Comparison of ENCODE assay signal across 19 cellular contexts in genomic region chr9:95923794-95924193, GRCh38. TPM values are rescaled to one million over a fixed set of nuclear protein-coding genes. Genes with fewer than 3 reads are reported as not detected.
DNase-seq lines count a peak whose midpoint lies in the region; ATAC-seq and TF ChIP-seq lines count a peak whose summit lies in the region.
"Had no signal": no experiment of that assay in that cellular context is flagged by ENCODE, and none has a peak within 500 bp of the region (broad histone marks: within the 10 kb centered on the region; RNA-seq: fewer than 3 reads in every experiment).

No MANE protein-coding gene starts in this region.

- H3K9ac ChIP-seq in colonic mucosa (ENCODE audit: low read depth in 2 of 2, low read length in 2 of 2), result no peak overlapping the region
- H3K9ac ChIP-seq: KMS-11 had no signal

- intact Hi-C loops in colonic mucosa (cut with DNase I) (no loop called here), spleen (cut with DNase I; ENCODE audit: low total_unique reads) (no loop called here)

- H3K27ac Mint-ChIP-seq in GM23338 (no peak overlapping the region), glutamatergic neuron (ENCODE audit: unreplicated experiment) (no peak overlapping the region)
- H3K27ac Mint-ChIP-seq: CD4-positive, alpha-beta T cell had no signal

- TF ChIP-seq CTCF in GM23338 (conservative IDR thresholded peaks at IDR 0.05; ENCODE audit: low read depth in 2 of 2) (no peak), colonic mucosa (IDR thresholded peaks at IDR 0.05) (no peak), spleen (IDR thresholded peaks at IDR 0.05 in 8 of 11, conservative IDR thresholded peaks at IDR 0.05 in 3 of 11) (no peak), glutamatergic neuron (IDR thresholded peaks at IDR 0.05; ENCODE audit: partially characterized antibody, unreplicated experiment) (no peak)

- H3K4me2 ChIP-seq in GM23338, result no peak overlapping the region
- H3K4me2 ChIP-seq: A549, KMS-11, PC-9 had no signal

- no peak overlapping the region for H2AFZ ChIP-seq in GM23338
- H2AFZ ChIP-seq: PC-9 had no signal

- peak; percentile 24 for DNase-seq in GM23338 (ENCODE audit: low spot score)
- DNase-seq in colonic mucosa, result peak; percentile 32
- no peak for DNase-seq in left lobe of liver (ENCODE audit: low spot score)
- DNase-seq in spleen, result no peak
- DNase-seq in NCI-H1436 (lab: John Stamatoyannopoulos, UW), result no peak
- DNase-seq in NCI-H146 treated with DMSO at 0.1 percent for 48 hours (lab: John Stamatoyannopoulos, UW; ENCODE audit: unreplicated experiment), result no peak
- no peak for DNase-seq in glutamatergic neuron
- no peak for DNase-seq in activated naive CD4-positive, alpha-beta T cell (lab: John Stamatoyannopoulos, UW)
- DNase-seq: CD4-positive, alpha-beta T cell; DMS153; NCI-H1417 treated with DMSO at 0.1 percent for 48 hours; NCI-H2029; NCI-H345; NCI-H526; PC-9 had no signal

- no peaks in the 10 kb centered on the region for H3K9me3 ChIP-seq in colonic mucosa
- no peaks in the 10 kb centered on the region for H3K9me3 ChIP-seq in spleen
- H3K9me3 ChIP-seq: A549 had no signal

- H3K27me3 Mint-ChIP-seq in GM23338 (ENCODE audit: insufficient read depth, low read depth, poor library complexity), result no peaks in the 10 kb centered on the region
- no peaks in the 10 kb centered on the region for H3K27me3 Mint-ChIP-seq in glutamatergic neuron (ENCODE audit: unreplicated experiment)
- H3K27me3 Mint-ChIP-seq: CD4-positive, alpha-beta T cell had no signal

- WGBS in spleen, 5 donors, result 53 to 64% (median 60%) methylated on average over 2 of the region's 2 CpGs

- H3F3A ChIP-seq in GM23338 (replicated peaks; ENCODE audit: low read depth), result no peaks in the 10 kb centered on the region

- peaks cover 8% of the 10 kb centered on the region for H3K4me1 ChIP-seq in GM23338 (ENCODE audit: insufficient read depth)
- H3K4me1 ChIP-seq in colonic mucosa, result no peaks in the 10 kb centered on the region
- H3K4me1 ChIP-seq in spleen, result peaks cover 0 to 54% (median 3%) of the 10 kb centered on the region in 6 donors
- H3K4me1 ChIP-seq: A549 had no signal

- ATAC-seq in GM23338 (peak; percentile 35; the same call in 2 of the 3 replicates), left lobe of liver (peak; percentile 47)
- ATAC-seq: A549, HCT116 had no signal

- H4K20me1 ChIP-seq in GM23338 (replicated peaks; ENCODE audit: insufficient read depth), result no peaks in the 10 kb centered on the region

- H3K27ac ChIP-seq in GM23338 (ENCODE audit: low read depth) (no peak overlapping the region), colonic mucosa (peak overlapping the region; percentile 0), spleen (peak overlapping the region in 7 of 8 donors; percentile 9 to 71 (median 46))
- H3K27ac ChIP-seq: A549, KMS-11, PC-9, RWPE1 had no signal

- peaks cover 15% of the 10 kb centered on the region; the same call in 2 of the 3 replicates for H3K4me1 Mint-ChIP-seq in GM23338
- H3K4me1 Mint-ChIP-seq in glutamatergic neuron (ENCODE audit: low read depth, unreplicated experiment), result no peaks in the 10 kb centered on the region

- H3K36me3 ChIP-seq in GM23338 (ENCODE audit: insufficient read depth) (peaks cover 30% of the 10 kb centered on the region; the same call in 1 of the 2 replicates), colonic mucosa (no peaks in the 10 kb centered on the region), spleen (peaks cover 0 to 88% (median 19%) of the 10 kb centered on the region in 6 donors)

- H3K79me2 ChIP-seq in GM23338 (replicated peaks; ENCODE audit: insufficient read depth), result no peaks in the 10 kb centered on the region

- no peak for TF ChIP-seq POLR2A in spleen (IDR thresholded peaks at IDR 0.05)

- H3K36me3 Mint-ChIP-seq in GM23338 (ENCODE audit: low read depth) (peaks cover 61% of the 10 kb centered on the region), glutamatergic neuron (ENCODE audit: unreplicated experiment) (peaks cover 5% of the 10 kb centered on the region)

- H3K9me3 Mint-ChIP-seq in GM23338 (peaks cover 8% of the 10 kb centered on the region; the same call in 2 of the 3 replicates), glutamatergic neuron (ENCODE audit: unreplicated experiment) (no peaks in the 10 kb centered on the region)
- H3K9me3 Mint-ChIP-seq: CD4-positive, alpha-beta T cell had no signal

- H3K27me3 ChIP-seq in GM23338 (ENCODE audit: insufficient read depth) (no peaks in the 10 kb centered on the region), colonic mucosa (no peaks in the 10 kb centered on the region), spleen (replicated peaks in 1 of 7) (no peaks in the 10 kb centered on the region)

- H3K4me3 ChIP-seq in GM23338 (no peak overlapping the region), colonic mucosa (no peak overlapping the region), spleen (peak overlapping the region in 1 of 8 donors; percentile 7)
- H3K4me3 ChIP-seq: A549, PC-9 had no signal

- no peaks in the 10 kb centered on the region for H3K9me2 ChIP-seq in GM23338 (ENCODE audit: insufficient read depth)

- no peak overlapping the region for H3K4me3 Mint-ChIP-seq in GM23338
- H3K4me3 Mint-ChIP-seq in glutamatergic neuron (ENCODE audit: unreplicated experiment), result no peak overlapping the region
- H3K4me3 Mint-ChIP-seq: CD4-positive, alpha-beta T cell had no signal

TF ChIP-seq in GM23338, 12 proteins besides CTCF, POLR2A, EP300 and RAD21 (continues in another document):
- no peak for TF ChIP-seq EZH2phosphoT487 (IDR thresholded peaks at IDR 0.05; ENCODE audit: unreplicated experiment)
- TF ChIP-seq STAT1 (IDR thresholded peaks at IDR 0.05; ENCODE audit: unreplicated experiment), result no peak
- TF ChIP-seq POLR2AphosphoS5 (IDR thresholded peaks at IDR 0.05; ENCODE audit: low read depth), result no peak
- TF ChIP-seq, protein P1, sequence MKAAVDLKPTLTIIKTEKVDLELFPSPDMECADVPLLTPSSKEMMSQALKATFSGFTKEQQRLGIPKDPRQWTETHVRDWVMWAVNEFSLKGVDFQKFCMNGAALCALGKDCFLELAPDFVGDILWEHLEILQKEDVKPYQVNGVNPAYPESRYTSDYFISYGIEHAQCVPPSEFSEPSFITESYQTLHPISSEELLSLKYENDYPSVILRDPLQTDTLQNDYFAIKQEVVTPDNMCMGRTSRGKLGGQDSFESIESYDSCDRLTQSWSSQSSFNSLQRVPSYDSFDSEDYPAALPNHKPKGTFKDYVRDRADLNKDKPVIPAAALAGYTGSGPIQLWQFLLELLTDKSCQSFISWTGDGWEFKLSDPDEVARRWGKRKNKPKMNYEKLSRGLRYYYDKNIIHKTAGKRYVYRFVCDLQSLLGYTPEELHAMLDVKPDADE (IDR thresholded peaks at IDR 0.05), result no peak
- TF ChIP-seq CREB1 (CRISPR knock-in tag; IDR thresholded peaks at IDR 0.05; ENCODE audit: low read depth), result no peak
- TF ChIP-seq ZNF114 (CRISPR knock-in tag; IDR thresholded peaks at IDR 0.05), result no peak
- no peak for TF ChIP-seq JUNB (IDR thresholded peaks at IDR 0.05; ENCODE audit: unreplicated experiment)
- TF ChIP-seq ZNF331 (CRISPR knock-in tag; IDR thresholded peaks at IDR 0.05; ENCODE audit: low read depth), result no peak
- TF ChIP-seq REST (IDR thresholded peaks at IDR 0.05; ENCODE audit: unreplicated experiment), result no peak
- no peak for TF ChIP-seq EZH2 (IDR thresholded peaks at IDR 0.05; ENCODE audit: low read depth, unreplicated experiment)

RNA-seq across cellular contexts. Expression of gene ERCC6L2, which starts 48.3 kb away (rescaled TPM):
- 69.5 and 80.6 TPM in 2 replicates for total RNA-seq in GM23338 (2014; rRNA removed; shearing (Covaris generic))
- polyA plus RNA-seq in GM23338 (2016; fragmentation: Nextera tagmentation; extraction: Ambion mirVana), result 31.4 and 33.5 TPM in 2 replicates
- total RNA-seq in colonic mucosa, result 10 to 100 TPM; 21.5 to 36.4 TPM
- 13.9 TPM for total RNA-seq in left lobe of liver
- total RNA-seq in spleen, result 100 to 1,000 TPM in 2 of 7 donors, 10 to 100 TPM in 5; 51.3 to 118 (median 82.4) TPM
- polyA plus RNA-seq in spleen, result 1 to 10 TPM; 4.6 to 6.7 (median 5.0) TPM
- total RNA-seq in glutamatergic neuron (ENCODE audit: unreplicated experiment), result 51.3 TPM

Comparison
In these comparisons a context has a peak if more than half of its experiments do, and no peak if none do; other contexts are left out.
1. DNase-seq: peak in GM23338 (single experiment) and colonic mucosa (single experiment); none in left lobe of liver (single experiment), spleen (single experiment), NCI-H1436 (single experiment), NCI-H146 treated with DMSO at 0.1 percent for 48 hours (single experiment), glutamatergic neuron (single experiment) and activated naive CD4-positive, alpha-beta T cell (0 of 4).